Comparison of ENCODE assay signal across 31 cellular contexts in the genomic region with DNA sequence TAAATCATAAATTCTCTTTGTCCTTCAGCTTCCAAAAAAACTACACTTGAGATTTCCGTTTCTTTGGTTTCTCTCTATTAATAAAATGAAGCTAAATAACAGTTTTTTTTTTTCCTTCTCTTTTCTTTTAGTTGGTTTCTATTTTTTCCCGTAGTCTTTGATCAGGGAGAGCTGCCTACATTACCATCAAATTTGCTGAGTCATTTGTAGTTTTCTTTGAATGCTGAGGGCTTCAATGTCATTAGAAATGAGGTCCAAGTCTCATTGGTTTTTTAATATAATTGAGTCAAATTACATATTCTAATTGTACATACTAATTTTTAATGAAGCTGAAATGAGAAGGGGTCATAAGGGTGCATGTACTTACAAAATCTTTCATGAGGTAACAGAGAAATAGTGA.
"Had no signal": no experiment of that assay in that cellular context is flagged by ENCODE, and none has a peak within 500 bp of the region (broad histone marks: within the 10 kb centered on the region; RNA-seq: fewer than 3 reads in every experiment).

No MANE protein-coding gene starts in this region.

- H3K36me3 ChIP-seq: ascending aorta, breast epithelium, cardiac muscle cell, colonic mucosa, WERI-Rb-1 had no signal

- H3K27me3 Mint-ChIP-seq: activated B cell treated with CpG ODN at 0.5 μM for 24 hours; activated CD8-positive, alpha-beta T cell treated with anti-CD3 and anti-CD28 coated beads for 36 hours; activated naive CD8-positive, alpha-beta T cell treated with anti-CD3 and anti-CD28 coated beads, Interleukin-2, amount 10 ng/mL, durations not matched to agents 7 days and 5 days; T-helper 17 cell had no signal

- H3K9me3 ChIP-seq: ascending aorta, breast epithelium, colonic mucosa had no signal

- H3K36me3 Mint-ChIP-seq: activated naive CD4-positive, alpha-beta T cell treated with anti-CD3 and anti-CD28 coated beads, Interleukin-2, amount 50 U/mL, for 72 hours; activated naive CD8-positive, alpha-beta T cell treated with anti-CD3 and anti-CD28 coated beads, Interleukin-2, amount 10 ng/mL, durations not matched to agents 7 days and 5 days; brain had no signal

- FAIRE-seq: endometrium, endothelial cell of umbilical vein, frontal cortex had no signal

- H3K27me3 ChIP-seq: ascending aorta, breast epithelium, cardiac muscle cell, colonic mucosa had no signal

- H3K27ac ChIP-seq: ascending aorta, breast epithelium, cardiac muscle cell, colonic mucosa, epithelial cell of prostate, WERI-Rb-1 had no signal

- H3K4me3 Mint-ChIP-seq: activated B cell treated with CpG ODN at 0.5 μM for 24 hours; activated CD8-positive, alpha-beta T cell treated with anti-CD3 and anti-CD28 coated beads for 36 hours; activated naive CD4-positive, alpha-beta T cell treated with anti-CD3 and anti-CD28 coated beads for 36 hours; activated naive CD8-positive, alpha-beta T cell treated with anti-CD3 and anti-CD28 coated beads, Interleukin-2, amount 10 ng/mL, durations not matched to agents 7 days and 5 days; activated T-cell treated with anti-CD3 and anti-CD28 coated beads, Interleukin-2, amount 50 U/mL, for 4 hours; brain; T-helper 17 cell; T-helper 2 cell treated with Interferon-gamma antibody and Interleukin-4, amounts not matched to agents 5 μg/mL and 100 μg/mL, for 36 hours had no signal

- H3K4me1 Mint-ChIP-seq: activated B cell treated with CpG ODN at 0.5 μM for 24 hours; activated naive CD8-positive, alpha-beta T cell treated with anti-CD3 and anti-CD28 coated beads, Interleukin-2, amount 10 ng/mL, durations not matched to agents 7 days and 5 days; T-helper 17 cell had no signal

- H3K4me3 ChIP-seq: ascending aorta, breast epithelium, cardiac muscle cell, colonic mucosa had no signal

- ATAC-seq: activated CD4-positive, CD25-positive, alpha-beta regulatory T cell treated with anti-CD3 and anti-CD28 coated beads, Interleukin-2, amount 50 U/mL, for 24 hours; activated CD8-positive, alpha-beta T cell treated with anti-CD3 and anti-CD28 coated beads for 36 hours; activated naive CD4-positive, alpha-beta T cell treated with anti-CD3 and anti-CD28 coated beads, Interleukin-2, amount 50 U/mL, for 72 hours; activated T-cell treated with anti-CD3 and anti-CD28 coated beads, Interleukin-2, amount 50 U/mL, for 4 hours; T-helper 17 cell had no signal

- H3K4me1 ChIP-seq: ascending aorta, breast epithelium, colonic mucosa had no signal

- DNase-seq: activated B cell treated with CpG ODN at 0.5 μM for 24 hours; activated CD4-positive, alpha-beta T cell treated with anti-CD3 and anti-CD28 coated beads for 48 hours; activated CD4-positive, alpha-beta T cell treated with anti-CD3 and anti-CD28 coated beads, Interleukin-2, amount 50 U/mL, for 1 hour; activated CD4-positive, alpha-beta T cell treated with anti-CD3 and anti-CD28 coated beads, Interleukin-2, amount 50 U/mL, for 48 hours; activated CD8-positive, alpha-beta memory T cell treated with anti-CD3 and anti-CD28 coated beads for 24 hours; activated CD8-positive, alpha-beta T cell treated with anti-CD3 and anti-CD28 coated beads for 36 hours; activated effector memory CD4-positive, alpha-beta T cell treated with anti-CD3 and anti-CD28 coated beads, Interleukin-2, amount 50 U/mL, for 16 hours; activated naive CD4-positive, alpha-beta T cell treated with anti-CD3 and anti-CD28 coated beads for 36 hours; activated naive CD8-positive, alpha-beta T cell treated with anti-CD3 and anti-CD28 coated beads, Interleukin-2, amount 10 ng/mL, durations not matched to agents 7 days and 5 days; activated T-cell treated with anti-CD3 and anti-CD28 coated beads, Interleukin-2, amount 50 U/mL, for 4 hours; central memory CD4-positive, alpha-beta T cell; cerebellar nuclear complex; colonic mucosa; effector CD8-positive, alpha-beta T cell; foreskin fibroblast; head of caudate nucleus; T-helper 17 cell; T1000; WERI-Rb-1 had no signal

- H3K9me3 Mint-ChIP-seq: activated B cell treated with CpG ODN at 0.5 μM for 24 hours; activated naive CD4-positive, alpha-beta T cell treated with anti-CD3 and anti-CD28 coated beads for 36 hours; activated naive CD4-positive, alpha-beta T cell treated with anti-CD3 and anti-CD28 coated beads, Interleukin-2, amount 50 U/mL, for 72 hours; activated T-helper 2 cell treated with anti-CD3 and anti-CD28 coated beads, Interferon-gamma antibody, Interleukin-2, Interleukin-4, amounts not matched to agents 10 μg/mL and 5 μg/mL and 100 μg/mL, durations not matched to agents 14 hours and 24 hours and 36 hours; T-helper 2 cell treated with Interferon-gamma antibody and Interleukin-4, amounts not matched to agents 5 μg/mL and 100 μg/mL, for 36 hours had no signal

- H3K27ac Mint-ChIP-seq: activated B cell treated with CpG ODN at 0.5 μM for 24 hours; activated CD8-positive, alpha-beta T cell treated with anti-CD3 and anti-CD28 coated beads for 36 hours; activated naive CD4-positive, alpha-beta T cell treated with anti-CD3 and anti-CD28 coated beads for 36 hours; activated naive CD4-positive, alpha-beta T cell treated with anti-CD3 and anti-CD28 coated beads, Interleukin-2, amount 50 U/mL, for 72 hours; activated naive CD8-positive, alpha-beta T cell treated with anti-CD3 and anti-CD28 coated beads, Interleukin-2, amount 10 ng/mL, durations not matched to agents 7 days and 5 days; activated T-helper 2 cell treated with anti-CD3 and anti-CD28 coated beads, Interferon-gamma antibody, Interleukin-2, Interleukin-4, amounts not matched to agents 10 μg/mL and 5 μg/mL and 100 μg/mL, durations not matched to agents 14 hours and 24 hours and 36 hours; T-helper 17 cell; T-helper 2 cell treated with Interferon-gamma antibody and Interleukin-4, amounts not matched to agents 5 μg/mL and 100 μg/mL, for 36 hours had no signal
